ENCODE assay signal across 12 cellular contexts in the genomic region with DNA sequence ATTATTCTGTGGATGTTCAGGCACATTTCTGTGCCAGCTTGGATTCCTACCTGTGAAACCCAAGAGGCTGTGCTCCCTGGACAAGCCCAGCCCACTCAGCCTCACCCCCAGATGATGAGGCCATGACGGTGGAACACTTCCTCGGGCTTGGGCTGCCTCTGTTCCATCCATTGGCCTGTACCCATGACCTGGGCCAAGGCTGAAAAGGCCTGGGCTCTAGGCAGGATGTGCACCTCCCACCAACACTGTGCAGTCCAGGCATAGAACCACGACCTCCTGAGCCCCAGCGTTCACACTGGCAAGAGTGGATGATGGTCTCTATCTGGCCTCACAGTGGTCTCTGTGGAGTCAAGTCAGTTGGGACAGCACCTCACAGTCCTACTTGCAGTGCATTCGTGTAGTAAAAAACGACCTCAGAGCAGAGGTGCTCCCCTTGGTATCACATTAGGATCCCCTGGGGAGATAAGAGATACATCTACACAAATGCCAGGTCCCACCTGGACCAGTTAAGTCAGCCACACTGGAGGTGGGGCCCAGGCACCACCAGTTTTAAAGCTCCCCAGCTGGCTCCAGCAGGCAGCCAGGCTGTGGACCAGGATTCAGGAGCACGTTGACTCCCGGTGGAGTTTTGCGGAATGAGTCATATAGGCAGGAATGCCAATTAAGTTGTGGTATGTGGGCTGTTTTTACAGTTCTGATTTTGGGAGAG. TPM values are rescaled to one million over a fixed set of nuclear protein-coding genes. Genes with fewer than 3 reads are reported as not detected.
DNase-seq lines count a peak whose midpoint lies in the region; ATAC-seq, FAIRE-seq and TF ChIP-seq lines count a peak whose summit lies in the region.
"Had no signal": no experiment of that assay in that cellular context is flagged by ENCODE, and none has a peak within 500 bp of the region (broad histone marks: within the 10 kb centered on the region; RNA-seq: fewer than 3 reads in every experiment).

No MANE protein-coding gene starts in this region.

- H3K27ac Mint-ChIP-seq in activated T-cell treated with anti-CD3 and anti-CD28 coated beads, Interleukin-2, amount 50 U/mL, for 24 hours, result no peak overlapping the region
- H3K27ac Mint-ChIP-seq in immature natural killer cell, result peak overlapping the region in 1 of 6 donors; percentile 46
- H3K27ac Mint-ChIP-seq: activated naive CD8-positive, alpha-beta T cell treated with anti-CD3 and anti-CD28 coated beads for 36 hours had no signal

- peaks cover 12% of the 10 kb centered on the region for H3K4me1 ChIP-seq in HepG2 (ENCODE audit: insufficient read depth, low read length)
- H3K4me1 ChIP-seq in right lobe of liver, result no peaks in the 10 kb centered on the region
- no peaks in the 10 kb centered on the region for H3K4me1 ChIP-seq in gastrocnemius medialis

- no peaks in the 10 kb centered on the region for H3K27me3 Mint-ChIP-seq in activated T-cell treated with anti-CD3 and anti-CD28 coated beads, Interleukin-2, amount 50 U/mL, for 24 hours
- peaks cover 5 to 6% (median 5%) of the 10 kb centered on the region in 3 donors for H3K27me3 Mint-ChIP-seq in immature natural killer cell (ENCODE audit: low read depth in 3 of 3)
- H3K27me3 Mint-ChIP-seq: activated naive CD8-positive, alpha-beta T cell treated with anti-CD3 and anti-CD28 coated beads for 36 hours had no signal

- intact Hi-C loops in HepG2 (cut with micrococcal nuclease; ENCODE audit: unreplicated experiment), result no loop called here
- intact Hi-C loops in right lobe of liver (cut with DNase I), result no loop called here
- intact Hi-C loops in gastrocnemius medialis (cut with DNase I; ENCODE audit: low total_unique reads), result no loop called here

- H3K4me3 ChIP-seq in HepG2 (replicated peaks in 1 of 3; ENCODE audit: insufficient read depth in 1 of 3, low read depth in 2 of 3, low read length in 3 of 3), result no peak overlapping the region
- H3K4me3 ChIP-seq in right lobe of liver, result no peak overlapping the region
- H3K4me3 ChIP-seq in gastrocnemius medialis, result no peak overlapping the region
- H3K4me3 ChIP-seq: mucosa of descending colon had no signal

- TF ChIP-seq POLR2A in HepG2 (IDR thresholded peaks at IDR 0.05; ENCODE audit: insufficient read depth in 1 of 2, low read depth in 2 of 2, low read length in 2 of 2), result no peak
- TF ChIP-seq POLR2A in right lobe of liver (IDR thresholded peaks at IDR 0.05), result no peak
- no peak for TF ChIP-seq POLR2A in gastrocnemius medialis (IDR thresholded peaks at IDR 0.05)

- no peaks in the 10 kb centered on the region for H4K20me1 ChIP-seq in HepG2 (ENCODE audit: insufficient read depth, low read length)

- H3K36me3 ChIP-seq in HepG2 (replicated peaks in 1 of 2; ENCODE audit: control insufficient read depth in 1 of 2, insufficient read depth in 2 of 2, low read length in 2 of 2) (no peaks in the 10 kb centered on the region), right lobe of liver (no peaks in the 10 kb centered on the region), gastrocnemius medialis (no peaks in the 10 kb centered on the region)

- no peak overlapping the region for H3K4me3 Mint-ChIP-seq in activated T-cell treated with anti-CD3 and anti-CD28 coated beads, Interleukin-2, amount 50 U/mL, for 24 hours
- H3K4me3 Mint-ChIP-seq in immature natural killer cell, result no peak overlapping the region
- H3K4me3 Mint-ChIP-seq: activated naive CD8-positive, alpha-beta T cell treated with anti-CD3 and anti-CD28 coated beads for 36 hours had no signal

- TF ChIP-seq CTCF in HepG2 (CRISPR knock-in tag; IDR thresholded peaks at IDR 0.05), result no peak
- TF ChIP-seq CTCF in right lobe of liver (IDR thresholded peaks at IDR 0.05), result no peak
- TF ChIP-seq CTCF in gastrocnemius medialis (IDR thresholded peaks at IDR 0.05 in 4 of 5, conservative IDR thresholded peaks at IDR 0.05 in 1 of 5), result no peak

- H3K27me3 ChIP-seq in HepG2 (ENCODE audit: control insufficient read depth in 1 of 2, insufficient read depth in 2 of 2, low read length in 2 of 2), result peaks cover 0 to 19% of the 10 kb centered on the region in 2 experiments; a peak in 2 of 5 replicates
- no peaks in the 10 kb centered on the region for H3K27me3 ChIP-seq in right lobe of liver
- H3K27me3 ChIP-seq in gastrocnemius medialis, result no peaks in the 10 kb centered on the region

- no peaks in the 10 kb centered on the region for H3K36me3 Mint-ChIP-seq in activated T-cell treated with anti-CD3 and anti-CD28 coated beads, Interleukin-2, amount 50 U/mL, for 24 hours (ENCODE audit: low read depth)
- no peaks in the 10 kb centered on the region for H3K36me3 Mint-ChIP-seq in immature natural killer cell
- H3K36me3 Mint-ChIP-seq: activated naive CD8-positive, alpha-beta T cell treated with anti-CD3 and anti-CD28 coated beads for 36 hours had no signal

- TF ChIP-seq EP300 in HepG2 (IDR thresholded peaks at IDR 0.05; ENCODE audit: low read depth in 2 of 2, low read length in 2 of 2) (no peak), HepG2 (CRISPR knock-in tag; IDR thresholded peaks at IDR 0.05; ENCODE audit: borderline replicate concordance) (no peak)

- DNase-seq in HepG2 (ENCODE audit: low spot score) (no peak), right lobe of liver (no peak), hepatic stellate cell (ENCODE audit: low spot score) (peak; percentile 23), gastrocnemius medialis (no peak), immature natural killer cell (no peak)
- no peak for DNase-seq in activated T-cell treated with anti-CD3 and anti-CD28 coated beads, Interleukin-2, amount 50 U/mL, for 24 hours
- DNase-seq: activated naive CD8-positive, alpha-beta T cell treated with anti-CD3 and anti-CD28 coated beads for 36 hours; mucosa of descending colon; NCI-H1694; RPMI8226 had no signal

- H2AFZ ChIP-seq in HepG2 (ENCODE audit: low read length), result no peak overlapping the region

- H3K9me3 ChIP-seq in HepG2 (ENCODE audit: low read length) (no peaks in the 10 kb centered on the region), right lobe of liver (no peaks in the 10 kb centered on the region), gastrocnemius medialis (no peaks in the 10 kb centered on the region)
- H3K9me3 ChIP-seq: mucosa of descending colon had no signal

- H3K79me2 ChIP-seq in HepG2 (ENCODE audit: insufficient read depth, low read length), result no peaks in the 10 kb centered on the region

- FAIRE-seq in HepG2 (lab: Jason Lieb, UNC), result no peak

- BruUV-seq in HepG2 (replicated peaks; lab: Mats Ljungman, UMichigan), result no TSS peak

- ATAC-seq in HepG2 (peak; percentile 44; the same call in 2 of the 3 replicates), right lobe of liver (no peak), SK-N-SH treated with all-trans-retinoic acid at 6 μM for 48 hours (peak; percentile 73), gastrocnemius medialis (no peak), HG03432 (IDR thresholded peaks at IDR 0.05; ENCODE audit: unreplicated experiment) (no peak)
- ATAC-seq: mucosa of descending colon had no signal

- no peaks in the 10 kb centered on the region for H3K9me3 Mint-ChIP-seq in activated T-cell treated with anti-CD3 and anti-CD28 coated beads, Interleukin-2, amount 50 U/mL, for 24 hours
- no peaks in the 10 kb centered on the region for H3K9me3 Mint-ChIP-seq in immature natural killer cell
- H3K9me3 Mint-ChIP-seq: activated naive CD8-positive, alpha-beta T cell treated with anti-CD3 and anti-CD28 coated beads for 36 hours had no signal

- no peak overlapping the region for H3K9ac ChIP-seq in HepG2 (ENCODE audit: insufficient read depth, low read depth, low read length)

- H3K27ac ChIP-seq in HepG2 (ENCODE audit: extremely low read length, insufficient read depth, low read length) (no peak overlapping the region), right lobe of liver (no peak overlapping the region), gastrocnemius medialis (no peak overlapping the region)

- CTCF ChIA-PET in HepG2 (lab: Yijun Ruan, JAX; ENCODE audit: low intra/inter-chr PET ratio, low total read pairs), result no interaction called here

- in situ Hi-C loops in HepG2 (cut with HindIII; ENCODE audit: extremely low pct_ligation_motif_present, low pct_unique_long_range_greater_than_20kb) (no loop called here), gastrocnemius medialis (cut with MboI; ENCODE audit: low sequenced_read_pairs in 4 of 4) (loop anchor here in 1 of 4 donors (25.0 kb wide), 1 partner anchor 103 kb away; no protein-coding TSS in a partner anchor)

- TF ChIP-seq RAD21 in HepG2 (CRISPR knock-in tag; IDR thresholded peaks at IDR 0.05), result no peak

- no peak overlapping the region for H3K4me2 ChIP-seq in HepG2 (ENCODE audit: low read depth, low read length)

- POLR2A ChIA-PET in HepG2 (lab: Yijun Ruan, JAX), result no interaction called here

- H3K4me1 Mint-ChIP-seq in activated T-cell treated with anti-CD3 and anti-CD28 coated beads, Interleukin-2, amount 50 U/mL, for 24 hours (ENCODE audit: low read depth), result peaks cover 9% of the 10 kb centered on the region
- H3K4me1 Mint-ChIP-seq in immature natural killer cell, result no peaks in the 10 kb centered on the region

- 13% methylated on average over 5 of the region's 9 CpGs for WGBS in HepG2 (ENCODE audit: low lambda C conversion rate)
- 64% methylated on average over 6 of the region's 9 CpGs for WGBS in right lobe of liver (ENCODE audit: insufficient coverage, low coverage, low lambda C conversion rate, missing lambda C conversion rate)

RNA-seq across cellular contexts. Expression of a gene that starts 39.0 kb away (rescaled TPM):
- total RNA-seq in HepG2 (2016; rRNA removed; fragmentation: Illumina TruSeq; extraction: Trizol) (12.0 and 15.9 TPM in 2 replicates), right lobe of liver (1 to 10 TPM; 2.5 to 5.3 (median 3.8) TPM), gastrocnemius medialis (10 to 100 TPM; 10.1 to 50.4 (median 12.3) TPM)
- 22.3 and 26.4 TPM in 2 replicates for total RNA-seq in HepG2 (2016; cell fraction: cytosol; rRNA removed; fragmentation: Illumina TruSeq; extraction: Trizol; ENCODE audit: low read depth)
- total RNA-seq in HepG2 (2016; cell fraction: insoluble cytoplasmic fraction; rRNA removed; fragmentation: Illumina TruSeq; extraction: Trizol), result 12.4 and 15.9 TPM in 2 replicates
- total RNA-seq in HepG2 (2016; cell fraction: membrane; rRNA removed; fragmentation: Illumina TruSeq; extraction: Trizol), result 9.1 and 9.4 TPM in 2 replicates
- total RNA-seq in HepG2 (2016; cell fraction: nucleus; rRNA removed; fragmentation: Illumina TruSeq; extraction: Trizol), result 30.4 and 44.0 TPM in 2 replicates
- polyA plus RNA-seq in HepG2 (2011; rRNA removed) (18.4 and 22.8 TPM in 2 replicates), immature natural killer cell (1 to 10 TPM; 1.4 to 4.7 (median 1.4) TPM)
- polyA plus RNA-seq in HepG2 (2011; cell fraction: cytosol; rRNA removed), result 18.9 and 21.0 TPM in 2 replicates
- 132 and 162 TPM in 2 replicates for polyA plus RNA-seq in HepG2 (2011; cell fraction: nucleus; rRNA removed)
- polyA plus RNA-seq in HepG2 (2012), result 24.6 and 26.4 TPM in 2 replicates
- 0.51 and 0.54 TPM in 2 replicates for polyA plus RNA-seq in HepG2 (2016; cell fraction: cytosol; fragmentation: Illumina TruSeq; extraction: Trizol; ENCODE audit: low read depth)
- 5.1 and 6.9 TPM in 2 replicates for polyA plus RNA-seq in HepG2 (2016; cell fraction: insoluble cytoplasmic fraction; fragmentation: Illumina TruSeq; extraction: Trizol; ENCODE audit: low read depth)
- 1.3 and 1.5 TPM in 2 replicates for polyA plus RNA-seq in HepG2 (2016; cell fraction: membrane; fragmentation: Illumina TruSeq; extraction: Trizol; ENCODE audit: low read depth)
- polyA plus RNA-seq in HepG2 (2016; cell fraction: nucleus; fragmentation: Illumina TruSeq; extraction: Trizol; ENCODE audit: insufficient read depth, low read depth), result 18.9 and 21.8 TPM in 2 replicates
- polyA minus RNA-seq in HepG2 (2011; rRNA and poly(A)+ RNA removed; ENCODE audit: low replicate concordance), result 153 and 191 TPM in 2 replicates
- polyA minus RNA-seq in HepG2 (2011; cell fraction: cytosol; rRNA and poly(A)+ RNA removed), result 117 and 121 TPM in 2 replicates
- 127 TPM in 2 replicates for polyA minus RNA-seq in HepG2 (2011; cell fraction: nucleus; rRNA and poly(A)+ RNA removed)

Comparison
In these comparisons a context has a peak if more than half of its experiments do, and no peak if none do; other contexts are left out.
1. ATAC-seq: peak in HepG2 (single experiment) and SK-N-SH treated with all-trans-retinoic acid at 6 μM for 48 hours (single experiment); none in right lobe of liver (0 of 4), gastrocnemius medialis (0 of 2) and HG03432 (single experiment).